In the genomic region with DNA sequence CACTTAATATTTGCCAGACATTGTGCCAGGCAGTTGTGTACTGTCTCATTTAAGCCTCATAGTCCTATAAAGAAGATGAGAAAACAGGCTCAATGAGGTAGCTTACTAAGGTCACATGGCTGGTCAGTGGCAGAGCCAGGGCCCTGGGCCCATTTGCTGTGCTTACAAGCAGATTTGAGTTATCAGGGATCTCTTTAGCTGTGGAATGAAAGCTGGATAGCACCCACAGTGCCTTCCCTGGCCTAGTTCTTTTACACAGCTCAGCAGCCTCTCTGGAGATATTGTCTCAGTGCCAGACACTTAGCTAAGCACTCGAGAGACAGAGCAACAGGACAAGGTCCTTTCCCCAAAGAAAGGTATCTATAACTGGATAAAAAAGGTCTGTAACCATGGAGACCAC, we compare ENCODE assay signal across 14 cellular contexts. TPM values are rescaled to one million over a fixed set of nuclear protein-coding genes. Genes with fewer than 3 reads are reported as not detected.
DNase-seq lines count a peak whose midpoint lies in the region; ATAC-seq and TF ChIP-seq lines count a peak whose summit lies in the region.
"Had no signal": no experiment of that assay in that cellular context is flagged by ENCODE, and none has a peak within 500 bp of the region (broad histone marks: within the 10 kb centered on the region; RNA-seq: fewer than 3 reads in every experiment).

No MANE protein-coding gene starts in this region.

- H3K36me3 Mint-ChIP-seq in activated CD4-positive, alpha-beta T cell treated with anti-CD3 and anti-CD28 coated beads, Interleukin-2, amount 10 ng/mL, durations not matched to agents 24 days and 14 days (ENCODE audit: low read depth) = no peaks in the 10 kb centered on the region
- no peaks in the 10 kb centered on the region for H3K36me3 Mint-ChIP-seq in activated B cell treated with CpG ODN at 0.5 μM for 24 hours (ENCODE audit: low read depth)

- POLR2A ChIA-PET in activated B cell treated with CpG ODN at 0.5 μM for 24 hours (lab: Charles Lee) = no interaction called here

- intact Hi-C loops in activated CD4-positive, alpha-beta T cell treated with anti-CD3 and anti-CD28 coated beads, Interleukin-2, amount 10 ng/mL, durations not matched to agents 24 days and 14 days (cut with micrococcal nuclease) = no loop called here
- intact Hi-C loops in activated B cell treated with CpG ODN at 0.5 μM for 24 hours (cut with micrococcal nuclease) (no loop called here), left ventricle myocardium inferior (cut with micrococcal nuclease) (no loop called here)

- peak overlapping the region; percentile 74 for H3K4me3 ChIP-seq in left ventricle myocardium inferior
- H3K4me3 ChIP-seq: colonic mucosa had no signal

- peaks cover 51% of the 10 kb centered on the region for H3K27me3 Mint-ChIP-seq in activated CD4-positive, alpha-beta T cell treated with anti-CD3 and anti-CD28 coated beads, Interleukin-2, amount 10 ng/mL, durations not matched to agents 24 days and 14 days
- peaks cover 14% of the 10 kb centered on the region for H3K27me3 Mint-ChIP-seq in activated B cell treated with CpG ODN at 0.5 μM for 24 hours

- peak overlapping the region; percentile 59 for H3K27ac ChIP-seq in left ventricle myocardium inferior (replicated peaks)
- H3K27ac ChIP-seq: colonic mucosa, RWPE1 had no signal

- peaks cover 13% of the 10 kb centered on the region for H3K36me3 ChIP-seq in left ventricle myocardium inferior
- H3K36me3 ChIP-seq: colonic mucosa had no signal

- no peaks in the 10 kb centered on the region for H3K27me3 ChIP-seq in left ventricle myocardium inferior (ENCODE audit: low read depth)
- H3K27me3 ChIP-seq: colonic mucosa had no signal

- no peaks in the 10 kb centered on the region for H3K9me3 ChIP-seq in left ventricle myocardium inferior (replicated peaks)
- H3K9me3 ChIP-seq: colonic mucosa had no signal

- CTCF ChIA-PET in activated B cell treated with CpG ODN at 0.5 μM for 24 hours (lab: Charles Lee) = interaction anchor here (1.4 kb wide), 1 partner anchor 17 kb away, joined by 4 read pairs; no protein-coding TSS in a partner anchor

- in situ Hi-C loops in KBM-7 (cut with MboI; ENCODE audit: low pct_unique_long_range_greater_than_20kb, low sequenced_read_pairs) = no loop called here

- H3K4me3 Mint-ChIP-seq in activated CD4-positive, alpha-beta T cell treated with anti-CD3 and anti-CD28 coated beads, Interleukin-2, amount 10 ng/mL, durations not matched to agents 24 days and 14 days = peak overlapping the region; percentile 19
- H3K4me3 Mint-ChIP-seq in activated B cell treated with CpG ODN at 0.5 μM for 24 hours = no peak overlapping the region
- H3K4me3 Mint-ChIP-seq: activated CD4-positive, alpha-beta T cell treated with anti-CD3 and anti-CD28 coated beads, Interleukin-2, amount 10 ng/mL, durations not matched to agents 7 days and 5 days had no signal

- no peak for TF ChIP-seq CTCF in activated B cell treated with CpG ODN at 0.5 μM for 24 hours (IDR thresholded peaks at IDR 0.05)
- no peak for TF ChIP-seq CTCF in left ventricle myocardium inferior (IDR thresholded peaks at IDR 0.05; ENCODE audit: borderline replicate concordance)

- no peak for ATAC-seq in activated B cell treated with CpG ODN at 0.5 μM for 24 hours (ENCODE audit: low read depth)

- H3K9me3 Mint-ChIP-seq in activated CD4-positive, alpha-beta T cell treated with anti-CD3 and anti-CD28 coated beads, Interleukin-2, amount 10 ng/mL, durations not matched to agents 24 days and 14 days = no peaks in the 10 kb centered on the region
- no peaks in the 10 kb centered on the region for H3K9me3 Mint-ChIP-seq in activated B cell treated with CpG ODN at 0.5 μM for 24 hours
- H3K9me3 Mint-ChIP-seq: activated CD4-positive, alpha-beta T cell treated with anti-CD3 and anti-CD28 coated beads, Interleukin-2, amount 10 ng/mL, durations not matched to agents 7 days and 5 days had no signal

- H3K4me1 Mint-ChIP-seq in activated CD4-positive, alpha-beta T cell treated with anti-CD3 and anti-CD28 coated beads, Interleukin-2, amount 10 ng/mL, durations not matched to agents 24 days and 14 days = peaks cover 24% of the 10 kb centered on the region
- H3K4me1 Mint-ChIP-seq in activated B cell treated with CpG ODN at 0.5 μM for 24 hours = peaks cover 26% of the 10 kb centered on the region

- DNase-seq in activated CD4-positive, alpha-beta T cell treated with anti-CD3 and anti-CD28 coated beads, Interleukin-2, amount 10 ng/mL, durations not matched to agents 24 days and 14 days = no peak
- no peak for DNase-seq in activated CD4-positive, alpha-beta T cell treated with anti-CD3 and anti-CD28 coated beads for 4 hours
- DNase-seq in activated B cell treated with CpG ODN at 0.5 μM for 24 hours (no peak), left ventricle myocardium inferior (peak; percentile 49), superior temporal gyrus (ENCODE audit: extremely low spot score) (peak; percentile 60), retina (no peak), KBM-7 (no peak), LoVo (ENCODE audit: low spot score) (no peak)
- DNase-seq: activated CD4-positive, alpha-beta T cell treated with anti-CD3 and anti-CD28 coated beads, Interleukin-2, amount 10 ng/mL, durations not matched to agents 7 days and 5 days; amniotic stem cell; Calu3; colonic mucosa; T-helper 9 cell had no signal

- H3K27ac Mint-ChIP-seq in activated CD4-positive, alpha-beta T cell treated with anti-CD3 and anti-CD28 coated beads, Interleukin-2, amount 10 ng/mL, durations not matched to agents 24 days and 14 days = no peak overlapping the region
- H3K27ac Mint-ChIP-seq in activated B cell treated with CpG ODN at 0.5 μM for 24 hours = peak overlapping the region; percentile 13
- H3K27ac Mint-ChIP-seq: activated CD4-positive, alpha-beta T cell treated with anti-CD3 and anti-CD28 coated beads, Interleukin-2, amount 10 ng/mL, durations not matched to agents 7 days and 5 days had no signal

- peaks cover 67% of the 10 kb centered on the region for H3K4me1 ChIP-seq in left ventricle myocardium inferior

RNA-seq across cellular contexts. Expression of a gene that starts 6.1 kb away (rescaled TPM):
- total RNA-seq in activated CD4-positive, alpha-beta T cell treated with anti-CD3 and anti-CD28 coated beads, Interleukin-2, amount 10 ng/mL, durations not matched to agents 24 days and 14 days = 0.21 and 0.73 TPM in 2 replicates
- 0.10 and 0.13 TPM in 2 replicates for total RNA-seq in activated B cell treated with CpG ODN at 0.5 μM for 24 hours
- total RNA-seq in left ventricle myocardium inferior = 5.4 TPM

RNA-seq across cellular contexts. Expression of a gene that starts 21.3 kb away (rescaled TPM):
- total RNA-seq in activated CD4-positive, alpha-beta T cell treated with anti-CD3 and anti-CD28 coated beads, Interleukin-2, amount 10 ng/mL, durations not matched to agents 24 days and 14 days = 0.31 TPM in 1 of 2 replicates, not detected in the other
- total RNA-seq in activated B cell treated with CpG ODN at 0.5 μM for 24 hours (0.17 and 1.4 TPM in 2 replicates), left ventricle myocardium inferior (0.49 TPM)
- total RNA-seq: Calu3 had no signal

Comparison
In these comparisons a context has a peak if more than half of its experiments do, and no peak if none do; other contexts are left out.
1. DNase-seq: peak in left ventricle myocardium inferior (single experiment) and superior temporal gyrus (single experiment); none in activated CD4-positive, alpha-beta T cell treated with anti-CD3 and anti-CD28 coated beads, Interleukin-2, amount 10 ng/mL, durations not matched to agents 24 days and 14 days (single experiment), activated CD4-positive, alpha-beta T cell treated with anti-CD3 and anti-CD28 coated beads for 4 hours (0 of 2), activated B cell treated with CpG ODN at 0.5 μM for 24 hours (single experiment), retina (single experiment), KBM-7 (single experiment) and LoVo (single experiment).